Comparison of ENCODE assay signal across 7 cellular contexts in the genomic region with DNA sequence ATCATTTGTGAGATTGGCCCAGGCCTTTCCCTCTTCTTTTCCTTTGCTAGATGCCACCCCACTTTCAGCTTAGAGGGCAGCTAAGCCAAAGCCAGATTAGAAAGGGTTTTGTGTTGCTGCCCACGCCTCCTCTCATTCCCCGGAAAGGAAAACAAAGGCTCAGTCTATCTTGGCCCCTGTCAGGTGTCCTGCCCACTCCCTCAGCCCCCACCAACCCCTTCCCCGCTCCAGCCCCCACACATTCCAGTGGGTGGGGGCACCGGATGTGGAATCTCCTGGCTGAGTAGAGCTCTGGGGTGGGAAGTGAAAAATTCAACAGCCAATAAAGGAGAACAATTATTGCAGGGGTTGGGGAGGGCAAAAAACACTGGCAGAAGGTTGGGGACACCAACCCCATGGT. TPM values are rescaled to one million over a fixed set of nuclear protein-coding genes. Genes with fewer than 3 reads are reported as not detected.
DNase-seq lines count a peak whose midpoint lies in the region; ATAC-seq lines count a peak whose summit lies in the region.
"Had no signal": no experiment of that assay in that cellular context is flagged by ENCODE, and none has a peak within 500 bp of the region (broad histone marks: within the 10 kb centered on the region; RNA-seq: fewer than 3 reads in every experiment).

No MANE protein-coding gene starts in this region.

- H2AFZ ChIP-seq in mesenchymal stem cell (ENCODE audit: low read depth, low read length) = no peak overlapping the region

- H3K36me3 Mint-ChIP-seq in CD8-positive, alpha-beta memory T cell = peaks cover 0 to 26% (median 0%) of the 10 kb centered on the region in 3 donors
- peaks cover 19% of the 10 kb centered on the region for H3K36me3 Mint-ChIP-seq in activated CD8-positive, alpha-beta T cell treated with anti-CD3 and anti-CD28 coated beads, Interleukin-2, amount 10 ng/mL, durations not matched to agents 7 days and 5 days (ENCODE audit: low read depth)

- no peak overlapping the region for H2BK120ac ChIP-seq in mesenchymal stem cell (ENCODE audit: low read depth, low read length)

- H2BK12ac ChIP-seq in mesenchymal stem cell (ENCODE audit: low read length in 2 of 2) = no peak overlapping the region

- 67% methylated on average over 1 of the region's 4 CpGs for WGBS in mesenchymal stem cell

- no peak overlapping the region for H3K4ac ChIP-seq in mesenchymal stem cell (ENCODE audit: low read depth in 1 of 2, low read length in 2 of 2)

- H3K27me3 Mint-ChIP-seq in CD8-positive, alpha-beta memory T cell = peaks cover 0 to 5% of the 10 kb centered on the region in 2 donors
- H3K27me3 Mint-ChIP-seq in activated CD8-positive, alpha-beta T cell treated with anti-CD3 and anti-CD28 coated beads, Interleukin-2, amount 10 ng/mL, durations not matched to agents 7 days and 5 days (ENCODE audit: low read depth) = peaks cover 6% of the 10 kb centered on the region

- no peaks in the 10 kb centered on the region for H3K9me3 ChIP-seq in CD8-positive, alpha-beta memory T cell (ENCODE audit: low read length)
- H3K9me3 ChIP-seq in mesenchymal stem cell (ENCODE audit: control insufficient read depth, low read length) = no peaks in the 10 kb centered on the region

- CTCF ChIA-PET in CD8-positive, alpha-beta memory T cell (lab: Charles Lee) = interaction anchor here (1.0 to 3.8 kb wide), 2 partner anchors 12 to 19 kb away, joined by 3 to 37 read pairs; no protein-coding TSS in a partner anchor
- CTCF ChIA-PET in activated CD8-positive, alpha-beta T cell treated with anti-CD3 and anti-CD28 coated beads, Interleukin-2, amount 10 ng/mL, durations not matched to agents 7 days and 5 days (lab: Charles Lee) = interaction anchor here (1.4 to 6.8 kb wide), 3 partner anchors 12 to 61 kb away, joined by 3 to 43 read pairs (median 35); a partner anchor contains a TSS

- H3K79me1 ChIP-seq in mesenchymal stem cell (replicated peaks; ENCODE audit: low read length, poor library complexity, severe bottlenecking) = peaks cover 8% of the 10 kb centered on the region

- H3K23ac ChIP-seq in mesenchymal stem cell (ENCODE audit: low read length in 2 of 2) = no peak overlapping the region

- peak overlapping the region; percentile 92 for H3K9ac ChIP-seq in mesenchymal stem cell (ENCODE audit: low read length)

- H2BK5ac ChIP-seq in mesenchymal stem cell (ENCODE audit: low read depth, low read length, poor library complexity, severe bottlenecking) = no peak overlapping the region

- H3K4me3 Mint-ChIP-seq in CD8-positive, alpha-beta memory T cell = peak overlapping the region in 5 of 7 donors; percentile 5 to 94 (median 90)
- peak overlapping the region; percentile 97 for H3K4me3 Mint-ChIP-seq in activated CD8-positive, alpha-beta T cell treated with anti-CD3 and anti-CD28 coated beads, Interleukin-2, amount 10 ng/mL, durations not matched to agents 7 days and 5 days

- POLR2A ChIA-PET in CD8-positive, alpha-beta memory T cell (lab: Charles Lee) = interaction anchor here (1.3 kb wide), 1 partner anchor 256 kb away, joined by 3 read pairs; a partner anchor contains a TSS
- POLR2A ChIA-PET in activated CD8-positive, alpha-beta T cell treated with anti-CD3 and anti-CD28 coated beads, Interleukin-2, amount 10 ng/mL, durations not matched to agents 7 days and 5 days (lab: Charles Lee) = interaction anchor here (2.0 to 3.3 kb wide), 2 partner anchors 12 to 20 kb away, joined by 10 to 28 read pairs; a partner anchor contains a TSS

- no peak overlapping the region for H3K27ac ChIP-seq in CD8-positive, alpha-beta memory T cell (ENCODE audit: low read depth, low read length)
- H3K27ac ChIP-seq in mesenchymal stem cell (ENCODE audit: low read length, poor library complexity, severe bottlenecking) = peak overlapping the region; percentile 31

- no peak overlapping the region for H2BK15ac ChIP-seq in mesenchymal stem cell (ENCODE audit: low read depth, poor library complexity, severe bottlenecking)

- no peak for ATAC-seq in activated CD8-positive, alpha-beta T cell treated with anti-CD3 and anti-CD28 coated beads, Interleukin-2, amount 10 ng/mL, durations not matched to agents 7 days and 5 days
- ATAC-seq in GM19351 (IDR thresholded peaks at IDR 0.05; ENCODE audit: unreplicated experiment) = no peak

- H3K9me3 Mint-ChIP-seq in CD8-positive, alpha-beta memory T cell = no peaks in the 10 kb centered on the region
- H3K9me3 Mint-ChIP-seq in activated CD8-positive, alpha-beta T cell treated with anti-CD3 and anti-CD28 coated beads, Interleukin-2, amount 10 ng/mL, durations not matched to agents 7 days and 5 days (ENCODE audit: insufficient read depth) = no peaks in the 10 kb centered on the region

- H3K14ac ChIP-seq in mesenchymal stem cell (ENCODE audit: low read length in 2 of 2) = no peak overlapping the region

- no peak overlapping the region for H4K91ac ChIP-seq in mesenchymal stem cell (ENCODE audit: low read length)

- peak overlapping the region; percentile 8 for H3K4me2 ChIP-seq in mesenchymal stem cell (ENCODE audit: low read length, poor library complexity, severe bottlenecking)

- no peak overlapping the region for H3K4me3 ChIP-seq in CD8-positive, alpha-beta memory T cell (ENCODE audit: low read length)
- H3K4me3 ChIP-seq in mesenchymal stem cell (ENCODE audit: insufficient read depth in 1 of 2, low read depth in 1 of 2, low read length in 2 of 2) = peak overlapping the region in 1 of 2 experiments; percentile 78

- H3K27ac Mint-ChIP-seq in CD8-positive, alpha-beta memory T cell = peak overlapping the region in 4 of 8 donors; percentile 35 to 98 (median 52)
- no peak overlapping the region for H3K27ac Mint-ChIP-seq in activated CD8-positive, alpha-beta T cell treated with anti-CD3 and anti-CD28 coated beads, Interleukin-2, amount 10 ng/mL, durations not matched to agents 7 days and 5 days

- H3K4me1 ChIP-seq in CD8-positive, alpha-beta memory T cell (ENCODE audit: insufficient read depth, low read length) = peaks cover 24% of the 10 kb centered on the region
- peaks cover 45% of the 10 kb centered on the region for H3K4me1 ChIP-seq in mesenchymal stem cell (ENCODE audit: control insufficient read depth, insufficient read depth, low read depth, low read length)

- H3K18ac ChIP-seq in mesenchymal stem cell (ENCODE audit: low read depth in 1 of 2, low read length in 2 of 2) = no peak overlapping the region

- peaks cover 31 to 65% (median 33%) of the 10 kb centered on the region in 3 donors for H3K4me1 Mint-ChIP-seq in CD8-positive, alpha-beta memory T cell
- peaks cover 62% of the 10 kb centered on the region for H3K4me1 Mint-ChIP-seq in activated CD8-positive, alpha-beta T cell treated with anti-CD3 and anti-CD28 coated beads, Interleukin-2, amount 10 ng/mL, durations not matched to agents 7 days and 5 days (ENCODE audit: low read depth)

- no peak overlapping the region for H4K8ac ChIP-seq in mesenchymal stem cell (ENCODE audit: low read length)

- H2AK5ac ChIP-seq in mesenchymal stem cell (ENCODE audit: low read length, severe bottlenecking) = no peak overlapping the region

- no peaks in the 10 kb centered on the region for H3K36me3 ChIP-seq in CD8-positive, alpha-beta memory T cell (ENCODE audit: insufficient read depth, low read length)
- H3K36me3 ChIP-seq in mesenchymal stem cell (ENCODE audit: control insufficient read depth in 1 of 2, insufficient read depth in 2 of 2, low read depth in 1 of 2, low read length in 2 of 2) = peaks cover 4 to 12% of the 10 kb centered on the region in 2 experiments

- DNase-seq in CD8-positive, alpha-beta memory T cell = no peak
- no peak for DNase-seq in activated CD8-positive, alpha-beta T cell treated with anti-CD3 and anti-CD28 coated beads, Interleukin-2, amount 10 ng/mL, durations not matched to agents 7 days and 5 days
- DNase-seq in mesenchymal stem cell = no peak
- DNase-seq in globus pallidus (ENCODE audit: low spot score) = no peak
- DNase-seq in NCI-H345 (lab: John Stamatoyannopoulos, UW) = no peak
- DNase-seq: NCI-H2081 treated with DMSO at 0.1 percent for 48 hours had no signal

- no peaks in the 10 kb centered on the region for H3K27me3 ChIP-seq in CD8-positive, alpha-beta memory T cell (ENCODE audit: insufficient read depth, low read length, poor library complexity, severe bottlenecking)
- H3K27me3 ChIP-seq in mesenchymal stem cell (ENCODE audit: control insufficient read depth in 1 of 2, insufficient read depth in 1 of 2, low read length in 2 of 2) = peaks cover 0 to 3% of the 10 kb centered on the region in 2 experiments

RNA-seq across cellular contexts. Expression of a gene that starts 2.2 kb away (rescaled TPM):
- total RNA-seq in CD8-positive, alpha-beta memory T cell = 1 to 10 TPM; 8.1 to 8.5 TPM
- polyA plus RNA-seq in CD8-positive, alpha-beta memory T cell = 0.90 TPM
- total RNA-seq in activated CD8-positive, alpha-beta T cell treated with anti-CD3 and anti-CD28 coated beads, Interleukin-2, amount 10 ng/mL, durations not matched to agents 7 days and 5 days = 10 to 100 TPM; 12.0 to 12.1 TPM
- 1.1 TPM for polyA plus RNA-seq in mesenchymal stem cell (2013, experiment 1 of 2)
- polyA plus RNA-seq in mesenchymal stem cell (2013, experiment 2 of 2) = 1.1 TPM

RNA-seq across cellular contexts. Expression of a gene that starts 2.2 kb away (rescaled TPM):
- 100 to 1,000 TPM in 1 of 2 experiments, 10 to 100 TPM in 1; 97.5 to 110 TPM for total RNA-seq in CD8-positive, alpha-beta memory T cell
- 90.2 TPM for polyA plus RNA-seq in CD8-positive, alpha-beta memory T cell
- 100 to 1,000 TPM; 156 to 158 TPM for total RNA-seq in activated CD8-positive, alpha-beta T cell treated with anti-CD3 and anti-CD28 coated beads, Interleukin-2, amount 10 ng/mL, durations not matched to agents 7 days and 5 days
- 95.3 TPM for polyA plus RNA-seq in mesenchymal stem cell (2013, experiment 1 of 2)
- polyA plus RNA-seq in mesenchymal stem cell (2013, experiment 2 of 2) = 97.2 TPM

RNA-seq across cellular contexts. Expression of a gene that starts 10.3 kb away (rescaled TPM):
- 1 to 10 TPM; 2.7 to 3.1 TPM for total RNA-seq in CD8-positive, alpha-beta memory T cell
- polyA plus RNA-seq in CD8-positive, alpha-beta memory T cell = 0.36 TPM
- 1 to 10 TPM; 2.0 to 4.2 TPM for total RNA-seq in activated CD8-positive, alpha-beta T cell treated with anti-CD3 and anti-CD28 coated beads, Interleukin-2, amount 10 ng/mL, durations not matched to agents 7 days and 5 days
- polyA plus RNA-seq in mesenchymal stem cell (2013, experiment 1 of 2) = 0.30 TPM
- 0.23 TPM for polyA plus RNA-seq in mesenchymal stem cell (2013, experiment 2 of 2)

RNA-seq across cellular contexts. Expression of a gene that starts 10.8 kb away (rescaled TPM):
- total RNA-seq in CD8-positive, alpha-beta memory T cell = 100 to 1,000 TPM; 200 to 202 TPM
- polyA plus RNA-seq in CD8-positive, alpha-beta memory T cell = 375 TPM
- 100 to 1,000 TPM; 203 to 206 TPM for total RNA-seq in activated CD8-positive, alpha-beta T cell treated with anti-CD3 and anti-CD28 coated beads, Interleukin-2, amount 10 ng/mL, durations not matched to agents 7 days and 5 days
- polyA plus RNA-seq in mesenchymal stem cell (2013, experiment 1 of 2) = 3,698 TPM
- 3,754 TPM for polyA plus RNA-seq in mesenchymal stem cell (2013, experiment 2 of 2)

RNA-seq across cellular contexts. Expression of a gene that starts 24.9 kb away (rescaled TPM):
- 10 to 100 TPM; 13.1 to 13.5 TPM for total RNA-seq in CD8-positive, alpha-beta memory T cell
- polyA plus RNA-seq in CD8-positive, alpha-beta memory T cell = 1.4 TPM
- total RNA-seq in activated CD8-positive, alpha-beta T cell treated with anti-CD3 and anti-CD28 coated beads, Interleukin-2, amount 10 ng/mL, durations not matched to agents 7 days and 5 days = 10 to 100 TPM; 12.4 to 13.9 TPM
- polyA plus RNA-seq in mesenchymal stem cell (2013, experiment 1 of 2) = 23.3 TPM
- 21.7 TPM for polyA plus RNA-seq in mesenchymal stem cell (2013, experiment 2 of 2)
